ENCODE assay signal across 8 cellular contexts in genomic region chr22:17772963-17773605, GRCh38. TPM values are rescaled to one million over a fixed set of nuclear protein-coding genes. Genes with fewer than 3 reads are reported as not detected.
DNase-seq lines count a peak whose midpoint lies in the region; ATAC-seq and TF ChIP-seq lines count a peak whose summit lies in the region.

No MANE protein-coding gene starts in this region.

- H3K79me1 ChIP-seq in trophoblast cell (ENCODE audit: low read length), result no peaks in the 10 kb centered on the region

- H4K12ac ChIP-seq in trophoblast cell (ENCODE audit: low read depth, low read length), result no peak overlapping the region

- no peak overlapping the region for H3K27ac ChIP-seq in trophoblast cell (ENCODE audit: low read depth, low read length)

- no CpG with 5 or more reads among the region's 18 CpGs for WGBS in trophoblast cell (ENCODE audit: extremely low coverage, insufficient coverage, insufficient read length)

- peaks cover 2% of the 10 kb centered on the region for H3K79me2 ChIP-seq in trophoblast cell (ENCODE audit: control insufficient read depth, insufficient read depth, low read length, poor library complexity)

- no peaks in the 10 kb centered on the region for H3K36me3 ChIP-seq in trophoblast cell (ENCODE audit: control insufficient read depth in 1 of 2, insufficient read depth in 2 of 2, low read length in 2 of 2)

- no peak overlapping the region for H2BK12ac ChIP-seq in trophoblast cell (ENCODE audit: low read length)

- H3K4me3 ChIP-seq in fibroblast of villous mesenchyme (ENCODE audit: low read depth, low read length) (peak overlapping the region; percentile 66), trophoblast cell (ENCODE audit: low read depth, low read length) (peak overlapping the region; percentile 5)

- DNase-seq in H4 (ENCODE audit: low spot score) (peak; percentile 26), fibroblast of villous mesenchyme (ENCODE audit: low read depth) (no peak), trophoblast cell (no peak), NCI-H2171 treated with DMSO at 0.1 percent for 48 hours (lab: John Stamatoyannopoulos, UW) (no peak), ecto neural progenitor cell (ENCODE audit: low spot score) (no peak)

- no peak overlapping the region for H2BK120ac ChIP-seq in trophoblast cell (ENCODE audit: insufficient read depth, low read length, poor library complexity)

- no peak overlapping the region for H3K14ac ChIP-seq in trophoblast cell (ENCODE audit: low read length)

- no peak overlapping the region for H2AK5ac ChIP-seq in trophoblast cell (ENCODE audit: low read length)

- no peak overlapping the region for H4K91ac ChIP-seq in trophoblast cell (ENCODE audit: low read depth, low read length)

- peak overlapping the region; percentile 74 for H3K4me2 ChIP-seq in trophoblast cell (ENCODE audit: low read length)

- H3K9me3 ChIP-seq in trophoblast cell (ENCODE audit: insufficient read depth, low read depth, low read length), result peaks cover 2% of the 10 kb centered on the region

- ATAC-seq in SK-N-SH treated with all-trans-retinoic acid at 6 μM for 48 hours (peak; percentile 56), HG02938 (IDR thresholded peaks at IDR 0.05; ENCODE audit: unreplicated experiment) (no peak), GM19455 (IDR thresholded peaks at IDR 0.05; ENCODE audit: unreplicated experiment) (no peak)

- no peak overlapping the region for H3K23ac ChIP-seq in trophoblast cell (ENCODE audit: low read length)

- no peak overlapping the region for H2AFZ ChIP-seq in trophoblast cell (ENCODE audit: insufficient read depth, low read length, poor library complexity)

- H3K9ac ChIP-seq in trophoblast cell (ENCODE audit: low read length), result no peak overlapping the region

- H3K18ac ChIP-seq in trophoblast cell (ENCODE audit: low read length), result no peak overlapping the region

- no peak for TF ChIP-seq CTCF in fibroblast of villous mesenchyme (IDR thresholded peaks at IDR 0.05; ENCODE audit: insufficient read depth, low read depth, low read length)

- no peaks in the 10 kb centered on the region for H3K27me3 ChIP-seq in trophoblast cell (ENCODE audit: insufficient read depth, low read length)

- H4K8ac ChIP-seq in trophoblast cell (ENCODE audit: low read depth, low read length), result no peak overlapping the region

- peaks cover 9 to 10% of the 10 kb centered on the region in 2 experiments for H3K4me1 ChIP-seq in trophoblast cell (ENCODE audit: control insufficient read depth in 1 of 2, insufficient read depth in 2 of 2, low read length in 2 of 2)

- H2BK5ac ChIP-seq in trophoblast cell (ENCODE audit: low read depth, low read length, poor library complexity), result no peak overlapping the region

- H3K4ac ChIP-seq in trophoblast cell (ENCODE audit: low read depth, low read length), result no peak overlapping the region

TF ChIP-seq in SK-N-SH treated with all-trans-retinoic acid at 6 μM for 48 hours, 23 proteins besides CTCF, POLR2A, EP300 and RAD21:
- TF ChIP-seq ZNF8 (CRISPR knock-in tag; IDR thresholded peaks at IDR 0.05) (no peak), GLIS3 (CRISPR knock-in tag; IDR thresholded peaks at IDR 0.05) (no peak), ISL1 (CRISPR knock-in tag; IDR thresholded peaks at IDR 0.05) (no peak), CSRNP3 (CRISPR knock-in tag; IDR thresholded peaks at IDR 0.05) (no peak), OSR1 (CRISPR knock-in tag; IDR thresholded peaks at IDR 0.05) (no peak), ZC3H10 (CRISPR knock-in tag; IDR thresholded peaks at IDR 0.05) (no peak), ZFP3 (CRISPR knock-in tag; IDR thresholded peaks at IDR 0.05) (no peak), CSDC2 (CRISPR knock-in tag; IDR thresholded peaks at IDR 0.05) (no peak), SNAI2 (CRISPR knock-in tag; IDR thresholded peaks at IDR 0.05) (no peak), TSHZ2 (CRISPR knock-in tag; IDR thresholded peaks at IDR 0.05) (no peak), TCF4 (CRISPR knock-in tag; IDR thresholded peaks at IDR 0.05; ENCODE audit: borderline replicate concordance) (no peak), RARB (CRISPR knock-in tag; IDR thresholded peaks at IDR 0.05) (no peak), PATZ1 (CRISPR knock-in tag; IDR thresholded peaks at IDR 0.05; ENCODE audit: borderline replicate concordance) (no peak)

RNA-seq across cellular contexts. Expression of gene BID, which starts 1.2 kb away (rescaled TPM):
- 56.2 and 58.6 TPM in 2 replicates for total RNA-seq in H4 (2014; rRNA removed; shearing (Covaris generic))
- 10.3 and 19.4 TPM in 2 replicates for total RNA-seq in fibroblast of villous mesenchyme
- polyA plus RNA-seq in trophoblast cell (2013), result 11.2 and 12.5 TPM in 2 replicates
